15 cellular contexts compared by ENCODE assay signal in genomic region chr15:34732430-34732829, GRCh38. TPM values are rescaled to one million over a fixed set of nuclear protein-coding genes. Genes with fewer than 3 reads are reported as not detected.
DNase-seq lines count a peak whose midpoint lies in the region; ATAC-seq and TF ChIP-seq lines count a peak whose summit lies in the region.
"Had no signal": no experiment of that assay in that cellular context is flagged by ENCODE, and none has a peak within 500 bp of the region (broad histone marks: within the 10 kb centered on the region; RNA-seq: fewer than 3 reads in every experiment).

No MANE protein-coding gene starts in this region.

- no peaks in the 10 kb centered on the region for H3K4me1 ChIP-seq in foreskin keratinocyte
- H3K4me1 ChIP-seq: HAP-1 had no signal

- POLR2A ChIA-PET in RWPE1 (lab: Yijun Ruan, JAX; ENCODE audit: low non-redundant PET) = no interaction called here
- POLR2A ChIA-PET in activated CD4-positive, alpha-beta T cell treated with anti-CD3 and anti-CD28 coated beads, Interleukin-2, amount 10 ng/mL, durations not matched to agents 7 days and 5 days (lab: Charles Lee) = no interaction called here

- no peak overlapping the region for H3K4me3 Mint-ChIP-seq in activated CD4-positive, alpha-beta T cell treated with anti-CD3 and anti-CD28 coated beads, Interleukin-2, amount 10 ng/mL, durations not matched to agents 7 days and 5 days

- H3K27ac Mint-ChIP-seq in activated CD4-positive, alpha-beta T cell treated with anti-CD3 and anti-CD28 coated beads, Interleukin-2, amount 10 ng/mL, durations not matched to agents 7 days and 5 days = no peak overlapping the region

- DNase-seq in NCI-H1105 treated with DMSO at 0.1 percent for 48 hours (lab: John Stamatoyannopoulos, UW) (peak; percentile 1), NCI-H1105 (lab: John Stamatoyannopoulos, UW) (no peak), KBM-7 (peak; percentile 11), RWPE1 (ENCODE audit: low spot score) (peak; percentile 15), foreskin keratinocyte (peak; percentile 46 to 61), NCI-H524 treated with DMSO at 0.1 percent for 48 hours (lab: John Stamatoyannopoulos, UW) (no peak)
- DNase-seq in activated CD4-positive, alpha-beta T cell treated with anti-CD3 and anti-CD28 coated beads, Interleukin-2, amount 10 ng/mL, durations not matched to agents 7 days and 5 days = no peak
- DNase-seq in stimulated activated CD4-positive, alpha-beta T cell treated with anti-CD3 and anti-CD28 coated beads, Interleukin-4, amount 100 ng/mL, for 4 hours = no peak
- DNase-seq: NCI-H1436 treated with DMSO at 0.1 percent for 48 hours, SK-N-SH, T-helper 1 cell had no signal

- H3K36me3 Mint-ChIP-seq in activated CD4-positive, alpha-beta T cell treated with anti-CD3 and anti-CD28 coated beads, Interleukin-2, amount 10 ng/mL, durations not matched to agents 7 days and 5 days (ENCODE audit: low read depth) = no peaks in the 10 kb centered on the region

- H3K4me1 Mint-ChIP-seq in activated CD4-positive, alpha-beta T cell treated with anti-CD3 and anti-CD28 coated beads, Interleukin-2, amount 10 ng/mL, durations not matched to agents 7 days and 5 days = peaks cover 3% of the 10 kb centered on the region

- peaks cover 4% of the 10 kb centered on the region for H3K27me3 Mint-ChIP-seq in activated CD4-positive, alpha-beta T cell treated with anti-CD3 and anti-CD28 coated beads, Interleukin-2, amount 10 ng/mL, durations not matched to agents 7 days and 5 days

- no peak overlapping the region for H3K27ac ChIP-seq in RWPE1
- H3K27ac ChIP-seq in foreskin keratinocyte = no peak overlapping the region
- H3K27ac ChIP-seq: C4-2B had no signal

- TF ChIP-seq CTCF in RWPE1 (conservative IDR thresholded peaks at IDR 0.05; ENCODE audit: low read depth) = no peak
- TF ChIP-seq CTCF in foreskin keratinocyte (conservative IDR thresholded peaks at IDR 0.05) = no peak

- in situ Hi-C loops in KBM-7 (cut with MboI; ENCODE audit: low pct_unique_long_range_greater_than_20kb, low sequenced_read_pairs) = no loop called here

- CTCF ChIA-PET in RWPE1 (lab: Yijun Ruan, JAX) = no interaction called here
- CTCF ChIA-PET in activated CD4-positive, alpha-beta T cell treated with anti-CD3 and anti-CD28 coated beads, Interleukin-2, amount 10 ng/mL, durations not matched to agents 7 days and 5 days (lab: Charles Lee) = interaction anchor here (1.2 kb wide), 1 partner anchor 8 kb away, joined by 3 read pairs; no protein-coding TSS in a partner anchor

- H3K27me3 ChIP-seq in foreskin keratinocyte = peaks cover 44% of the 10 kb centered on the region

- H3K9me3 Mint-ChIP-seq in activated CD4-positive, alpha-beta T cell treated with anti-CD3 and anti-CD28 coated beads, Interleukin-2, amount 10 ng/mL, durations not matched to agents 7 days and 5 days = no peaks in the 10 kb centered on the region

- ATAC-seq in foreskin keratinocyte = peak; percentile 44

RNA-seq across cellular contexts. Expression of gene GJD2, which starts 22.4 kb away (rescaled TPM):
- total RNA-seq in foreskin keratinocyte = not detected in 2 replicates
- polyA plus RNA-seq in foreskin keratinocyte = not detected in 2 replicates
- not detected for total RNA-seq in activated CD4-positive, alpha-beta T cell treated with anti-CD3 and anti-CD28 coated beads, Interleukin-2, amount 10 ng/mL, durations not matched to agents 7 days and 5 days
- total RNA-seq: A172, NCI-H460 had no signal
- polyA plus RNA-seq: SK-N-SH had no signal

Comparison
In these comparisons a context has a peak if more than half of its experiments do, and no peak if none do; other contexts are left out.
1. DNase-seq: peak in NCI-H1105 treated with DMSO at 0.1 percent for 48 hours (single experiment), KBM-7 (single experiment), RWPE1 (single experiment) and foreskin keratinocyte (2 of 2); none in NCI-H1105 (single experiment), activated CD4-positive, alpha-beta T cell treated with anti-CD3 and anti-CD28 coated beads, Interleukin-2, amount 10 ng/mL, durations not matched to agents 7 days and 5 days (single experiment), stimulated activated CD4-positive, alpha-beta T cell treated with anti-CD3 and anti-CD28 coated beads, Interleukin-4, amount 100 ng/mL, for 4 hours (0 of 2) and NCI-H524 treated with DMSO at 0.1 percent for 48 hours (single experiment).